16 cellular contexts compared by ENCODE assay signal in genomic region chr17:32281011-32281451, GRCh38. TPM values are rescaled to one million over a fixed set of nuclear protein-coding genes. Genes with fewer than 3 reads are reported as not detected.
DNase-seq lines count a peak whose midpoint lies in the region; ATAC-seq and TF ChIP-seq lines count a peak whose summit lies in the region.
"Had no signal": no experiment of that assay in that cellular context is flagged by ENCODE, and none has a peak within 500 bp of the region (broad histone marks: within the 10 kb centered on the region; RNA-seq: fewer than 3 reads in every experiment).

No MANE protein-coding gene starts in this region.

- no peak overlapping the region for H2AFZ ChIP-seq in GM23248
- H2AFZ ChIP-seq: hepatocyte had no signal

- H3K9me3 ChIP-seq in endodermal cell (ENCODE audit: control insufficient read depth, low read length) (no peaks in the 10 kb centered on the region), psoas muscle (no peaks in the 10 kb centered on the region), GM23248 (ENCODE audit: low read depth) (no peaks in the 10 kb centered on the region), T-helper 17 cell (ENCODE audit: control insufficient read depth, low read length, poor library complexity, severe bottlenecking) (no peaks in the 10 kb centered on the region)
- H3K9me3 ChIP-seq: Caco-2, ovary had no signal

- DNase-seq in NCI-H345 (lab: John Stamatoyannopoulos, UW) (peak; percentile 74), NCI-H345 treated with DMSO at 0.1 percent for 48 hours (lab: John Stamatoyannopoulos, UW; ENCODE audit: unreplicated experiment) (no peak), NCI-H2171 (lab: John Stamatoyannopoulos, UW) (peak; percentile 70), endodermal cell (peak; percentile 78), psoas muscle (peak; percentile 52 to 66), GM23248 (no peak), T-helper 17 cell (no peak)
- DNase-seq: activated B cell treated with CpG ODN at 0.5 μM for 24 hours; activated T-cell treated with anti-CD3 and anti-CD28 coated beads, Interleukin-2, amount 50 U/mL, for 48 hours; Caco-2; NCI-H187 treated with DMSO at 0.1 percent for 48 hours; ovary; SIG-M5 had no signal

- no peaks in the 10 kb centered on the region for H4K20me1 ChIP-seq in GM23248 (ENCODE audit: insufficient read depth)

- H3K4me1 Mint-ChIP-seq in endodermal cell (peaks cover 15% of the 10 kb centered on the region), T-helper 17 cell (peaks cover 4% of the 10 kb centered on the region)

- H3K36me3 Mint-ChIP-seq in endodermal cell (ENCODE audit: low read depth): no peaks in the 10 kb centered on the region
- peaks cover 3% of the 10 kb centered on the region for H3K36me3 Mint-ChIP-seq in T-helper 17 cell (ENCODE audit: low read depth)
- H3K36me3 Mint-ChIP-seq: memory B cell had no signal

- H3K36me3 ChIP-seq in endodermal cell (ENCODE audit: control insufficient read depth, insufficient read depth, low read length) (no peaks in the 10 kb centered on the region), psoas muscle (ENCODE audit: insufficient read depth in 1 of 2, low read depth in 1 of 2) (no peaks in the 10 kb centered on the region), GM23248 (ENCODE audit: low read depth) (no peaks in the 10 kb centered on the region)
- H3K36me3 ChIP-seq: ovary had no signal

- H3K4me3 ChIP-seq in endodermal cell (ENCODE audit: low read length): no peak overlapping the region
- no peak overlapping the region for H3K4me3 ChIP-seq in psoas muscle
- no peak overlapping the region for H3K4me3 ChIP-seq in GM23248
- H3K4me3 ChIP-seq: hepatocyte, ovary had no signal

- H3K27me3 ChIP-seq in endodermal cell (ENCODE audit: control insufficient read depth, insufficient read depth, low read length, poor library complexity, severe bottlenecking) (no peaks in the 10 kb centered on the region), psoas muscle (ENCODE audit: insufficient read depth in 3 of 3, low read length in 2 of 3) (peaks cover 0 to 3% (median 0%) of the 10 kb centered on the region in 3 donors), GM23248 (replicated peaks; ENCODE audit: insufficient read depth) (no peaks in the 10 kb centered on the region)
- H3K27me3 ChIP-seq: ovary had no signal

- intact Hi-C loops in psoas muscle (cut with DNase I): no loop called here

- H3K9ac ChIP-seq in endodermal cell (ENCODE audit: extremely low read depth, low read length, poor library complexity, severe bottlenecking): no peak overlapping the region
- H3K9ac ChIP-seq in GM23248: no peak overlapping the region

- ATAC-seq in psoas muscle (peak in 2 of 4 donors; percentile 20 to 37), GM21360 (IDR thresholded peaks at IDR 0.05; ENCODE audit: unreplicated experiment) (no peak), T-helper 17 cell (no peak)

- 30 to 52% methylated on average over 2 to 9 of the region's 9 CpGs for WGBS in endodermal cell (ENCODE audit: insufficient coverage in 1 of 2, insufficient read length in 1 of 2), 2 experiments
- 44 to 48% (median 47%) methylated on average over 8 to 9 of the region's 9 CpGs for WGBS in psoas muscle, 3 donors
- 67 to 78% methylated on average over 6 to 8 of the region's 9 CpGs for WGBS in GM23248 (ENCODE audit: low coverage in 1 of 2, low lambda C conversion rate in 2 of 2, missing lambda C conversion rate in 2 of 2), 2 experiments

- in situ Hi-C loops in GM23248 (cut with MboI): no loop called here

- H3K4me3 Mint-ChIP-seq in endodermal cell (no peak overlapping the region), T-helper 17 cell (no peak overlapping the region)
- H3K4me3 Mint-ChIP-seq: activated B cell treated with CpG ODN at 0.5 μM for 24 hours, memory B cell had no signal

- peaks cover 32% of the 10 kb centered on the region for H3K27me3 Mint-ChIP-seq in endodermal cell (ENCODE audit: insufficient read depth)
- peaks cover 30% of the 10 kb centered on the region for H3K27me3 Mint-ChIP-seq in T-helper 17 cell

- no peak overlapping the region for H3K4me2 ChIP-seq in GM23248 (ENCODE audit: unreplicated experiment)
- H3K4me2 ChIP-seq: hepatocyte had no signal

- H3K79me2 ChIP-seq in GM23248 (ENCODE audit: insufficient read depth): no peaks in the 10 kb centered on the region
- H3K79me2 ChIP-seq: hepatocyte had no signal

- H3K27ac Mint-ChIP-seq in endodermal cell: no peak overlapping the region
- H3K27ac Mint-ChIP-seq in T-helper 17 cell: no peak overlapping the region
- H3K27ac Mint-ChIP-seq: activated B cell treated with CpG ODN at 0.5 μM for 24 hours, memory B cell had no signal

- H3K4me1 ChIP-seq in endodermal cell (ENCODE audit: control insufficient read depth, insufficient read depth, low read length) (peaks cover 5% of the 10 kb centered on the region), psoas muscle (no peaks in the 10 kb centered on the region), GM23248 (ENCODE audit: insufficient read depth) (no peaks in the 10 kb centered on the region)
- H3K4me1 ChIP-seq: Caco-2 had no signal

- no peak for TF ChIP-seq CTCF in endodermal cell (conservative IDR thresholded peaks at IDR 0.05)
- no peak for TF ChIP-seq CTCF in psoas muscle (IDR thresholded peaks at IDR 0.05)

- no peaks in the 10 kb centered on the region for H3K9me3 Mint-ChIP-seq in endodermal cell
- H3K9me3 Mint-ChIP-seq: activated B cell treated with CpG ODN at 0.5 μM for 24 hours, memory B cell had no signal

- no peaks in the 10 kb centered on the region for H3K9me2 ChIP-seq in GM23248 (ENCODE audit: insufficient read depth)

- H3F3A ChIP-seq in GM23248 (ENCODE audit: insufficient read depth): no peaks in the 10 kb centered on the region; the same call in 1 of the 2 replicates

- H3K27ac ChIP-seq in endodermal cell (ENCODE audit: low read depth, low read length): peak overlapping the region; percentile 93
- H3K27ac ChIP-seq in psoas muscle: no peak overlapping the region
- H3K27ac ChIP-seq in GM23248: no peak overlapping the region
- H3K27ac ChIP-seq: hepatocyte, ovary had no signal

RNA-seq across cellular contexts. Expression of gene RHBDL3, which starts 15.4 kb away (rescaled TPM):
- total RNA-seq in endodermal cell (1 to 10 TPM in 1 of 2 donors, under 1 TPM in 1; 0.35 to 1.4 TPM), psoas muscle (under 1 TPM; 0.04 to 0.19 (median 0.12) TPM), T-helper 17 cell (under 1 TPM; 0.10 to 0.15 TPM)
- 17.1 TPM for polyA plus RNA-seq in endodermal cell (2013, experiment 1 of 2)
- polyA plus RNA-seq in endodermal cell (2013, experiment 2 of 2): 11.5 TPM
- polyA plus RNA-seq in psoas muscle (under 1 TPM in 2 of 3 donors, not detected in 1; 0.06 to 0.12 TPM), GM23248 (2016; fragmentation: Nextera tagmentation; extraction: Ambion mirVana) (0.09 TPM in 1 of 2 replicates, not detected in the other)
- 0.11 TPM in 1 of 2 replicates, not detected in the other for total RNA-seq in GM23248 (2014; rRNA removed; shearing (Covaris generic))
- total RNA-seq: Caco-2 had no signal

Comparison
In these comparisons a context has a peak if more than half of its experiments do, and no peak if none do; other contexts are left out.
1. DNase-seq: peak in NCI-H345 (single experiment), NCI-H2171 (single experiment), endodermal cell (single experiment) and psoas muscle (2 of 2); none in NCI-H345 treated with DMSO at 0.1 percent for 48 hours (single experiment), GM23248 (single experiment) and T-helper 17 cell (0 of 3).